In genomic region chr22:36365020-36365411, GRCh38 we compare ENCODE assay signal across 8 cellular contexts. TPM values are rescaled to one million over a fixed set of nuclear protein-coding genes. Genes with fewer than 3 reads are reported as not detected.
DNase-seq lines count a peak whose midpoint lies in the region; ATAC-seq, FAIRE-seq and TF ChIP-seq lines count a peak whose summit lies in the region.

No MANE protein-coding gene starts in this region.

- H3K27me3 Mint-ChIP-seq in mesothelial cell of epicardium (ENCODE audit: low read depth), result no peaks in the 10 kb centered on the region

- no peaks in the 10 kb centered on the region for H3K36me3 Mint-ChIP-seq in mesothelial cell of epicardium

- no peaks in the 10 kb centered on the region for H3K9me3 Mint-ChIP-seq in mesothelial cell of epicardium

- H3K36me3 ChIP-seq in bronchial epithelial cell (ENCODE audit: control insufficient read depth, insufficient read depth, low read length), result peaks cover 17% of the 10 kb centered on the region

- H3K4me1 Mint-ChIP-seq in mesothelial cell of epicardium, result peaks cover 89% of the 10 kb centered on the region

- TF ChIP-seq CTCF in bronchial epithelial cell (IDR thresholded peaks at IDR 0.05; ENCODE audit: insufficient read depth, low read length, severe bottlenecking), result no peak
- TF ChIP-seq CTCF in mesothelial cell of epicardium (IDR thresholded peaks at IDR 0.05; ENCODE audit: unreplicated experiment), result no peak

- H3K27ac Mint-ChIP-seq in mesothelial cell of epicardium, result peak overlapping the region; percentile 90

- no peaks in the 10 kb centered on the region for H3K27me3 ChIP-seq in bronchial epithelial cell (ENCODE audit: control insufficient read depth, insufficient read depth, low read length)

- no peak overlapping the region for H3K4me3 Mint-ChIP-seq in mesothelial cell of epicardium

- peak; percentile 93 for FAIRE-seq in bronchial epithelial cell (lab: Jason Lieb, UNC)

- peak; percentile 82 for DNase-seq in AG20443 (ENCODE audit: low spot score)
- DNase-seq in activated CD4-positive, CD25-positive, alpha-beta regulatory T cell treated with anti-CD3 and anti-CD28 coated beads, Interleukin-2, amount 50 U/mL, for 16 hours (ENCODE audit: low read depth, low spot score), result peak; percentile 77
- peak; percentile 98 for DNase-seq in bronchial epithelial cell (ENCODE audit: low read depth)
- DNase-seq in mesothelial cell of epicardium (ENCODE audit: low spot score in 2 of 2, unreplicated experiment in 2 of 2), result no peak
- peak; percentile 90 for DNase-seq in stimulated activated CD8-positive, alpha-beta memory T cell treated with anti-CD3 and anti-CD28 coated beads, Interleukin-4, amount 100 ng/mL, for 48 hours
- no peak for DNase-seq in cortex of kidney (lab: John Stamatoyannopoulos, UW)

- no peak overlapping the region for H3K4me3 ChIP-seq in bronchial epithelial cell (ENCODE audit: low read depth, low read length)

- ATAC-seq in HG02759 (IDR thresholded peaks at IDR 0.05; ENCODE audit: unreplicated experiment) (peak; percentile 49), GM21447 (IDR thresholded peaks at IDR 0.05; ENCODE audit: unreplicated experiment) (no peak)

RNA-seq across cellular contexts. Expression of gene MYH9, which starts 22.8 kb away (rescaled TPM):
- total RNA-seq in bronchial epithelial cell (378 and 611 TPM in 2 replicates), mesothelial cell of epicardium (321 to 346 TPM (median 341 TPM) in 3 replicates)

Comparison
In these comparisons a context has a peak if more than half of its experiments do, and no peak if none do; other contexts are left out.
1. DNase-seq: peak in AG20443 (single experiment), activated CD4-positive, CD25-positive, alpha-beta regulatory T cell treated with anti-CD3 and anti-CD28 coated beads, Interleukin-2, amount 50 U/mL, for 16 hours (single experiment), bronchial epithelial cell (single experiment) and stimulated activated CD8-positive, alpha-beta memory T cell treated with anti-CD3 and anti-CD28 coated beads, Interleukin-4, amount 100 ng/mL, for 48 hours (single experiment); none in mesothelial cell of epicardium (0 of 2) and cortex of kidney (single experiment).